11 cellular contexts compared by ENCODE assay signal in the genomic region with DNA sequence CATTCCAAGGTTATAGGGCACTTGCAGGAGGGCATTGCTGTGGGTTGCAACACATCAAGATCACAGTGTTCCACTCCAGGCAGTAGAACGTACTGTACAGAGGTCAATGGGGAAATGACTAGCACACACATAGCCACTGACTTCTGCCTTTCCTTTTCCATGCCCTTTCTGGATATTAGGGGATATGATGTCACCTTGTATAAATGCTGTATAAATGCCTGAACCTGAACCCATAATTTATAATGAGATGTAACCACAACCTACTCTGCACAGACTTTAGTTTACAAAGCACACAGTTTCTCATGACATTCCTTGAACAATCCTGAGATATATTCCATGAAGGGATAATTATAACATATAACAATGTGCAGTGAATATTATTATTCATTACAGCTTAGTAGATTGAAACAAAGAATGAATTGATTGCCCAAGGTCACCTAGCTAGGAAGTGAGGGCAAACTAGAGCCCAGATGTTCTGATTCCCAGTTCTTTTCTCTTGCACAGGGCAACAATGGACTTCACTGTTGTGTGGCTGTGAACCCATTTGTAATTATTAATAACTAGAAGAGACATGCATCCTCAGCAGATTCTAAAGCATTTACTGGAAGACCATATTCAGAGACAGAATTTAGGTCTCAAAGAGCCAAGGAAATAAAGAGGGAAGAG. TPM values are rescaled to one million over a fixed set of nuclear protein-coding genes. Genes with fewer than 3 reads are reported as not detected.
DNase-seq lines count a peak whose midpoint lies in the region; ATAC-seq and TF ChIP-seq lines count a peak whose summit lies in the region.
"Had no signal": no experiment of that assay in that cellular context is flagged by ENCODE, and none has a peak within 500 bp of the region (broad histone marks: within the 10 kb centered on the region; RNA-seq: fewer than 3 reads in every experiment).

No MANE protein-coding gene starts in this region.

- TF ChIP-seq CTCF in epithelial cell of esophagus (IDR thresholded peaks at IDR 0.05; ENCODE audit: insufficient read depth, low read depth, low read length, missing control alignments), result no peak

- peak; percentile 81 for ATAC-seq in left lobe of liver
- no peak for ATAC-seq in HG03196 (IDR thresholded peaks at IDR 0.05; ENCODE audit: unreplicated experiment)

- DNase-seq in LHCN-M2 (ENCODE audit: low read depth), result peak; percentile 89
- DNase-seq in epithelial cell of esophagus (ENCODE audit: low read depth), result peak; percentile 53
- peak; percentile 81 for DNase-seq in left lobe of liver (ENCODE audit: low spot score)
- DNase-seq in Kasumi-1 (lab: John Stamatoyannopoulos, UW), result no peak
- no peak for DNase-seq in GM19240 (ENCODE audit: insufficient read length, low spot score)
- DNase-seq in NCI-H345 (lab: John Stamatoyannopoulos, UW), result no peak
- DNase-seq: GDM1, NCI-H2029, RPMI8226 had no signal

- peak overlapping the region; percentile 97 for H3K27ac ChIP-seq in ACC112 (ENCODE audit: low read depth, low read length)

- no peaks in the 10 kb centered on the region for H3K36me3 ChIP-seq in ACC112 (ENCODE audit: insufficient read depth, low read length)

- H3K4me3 ChIP-seq in ACC112 (ENCODE audit: low read depth, low read length) (peak overlapping the region; percentile 7; the same call in 1 of the 2 replicates), epithelial cell of esophagus (ENCODE audit: low read length) (no peak overlapping the region)

- H2AFZ ChIP-seq in ACC112 (ENCODE audit: low read length, unreplicated experiment), result no peak overlapping the region

- peaks cover 1% of the 10 kb centered on the region for H3K79me2 ChIP-seq in ACC112 (ENCODE audit: control insufficient read depth, insufficient read depth, low read length, unreplicated experiment)

- no peaks in the 10 kb centered on the region for H3K27me3 ChIP-seq in ACC112 (ENCODE audit: insufficient read depth, low read length)

- peaks cover 61% of the 10 kb centered on the region for H3K4me1 ChIP-seq in ACC112 (ENCODE audit: control insufficient read depth, insufficient read depth, low read length, unreplicated experiment)

RNA-seq across cellular contexts. Expression of a gene that starts 5.6 kb away (rescaled TPM):
- total RNA-seq in LHCN-M2 (2014; rRNA removed), result 75.1 and 75.5 TPM in 2 replicates
- 55.7 TPM for polyA plus RNA-seq in LHCN-M2 (2012)
- 87.7 TPM for total RNA-seq in left lobe of liver

Comparison
In these comparisons a context has a peak if more than half of its experiments do, and no peak if none do; other contexts are left out.
1. DNase-seq: peak in LHCN-M2 (single experiment), epithelial cell of esophagus (single experiment) and left lobe of liver (single experiment); none in Kasumi-1 (0 of 2), GM19240 (single experiment) and NCI-H345 (single experiment).